In the genomic region with DNA sequence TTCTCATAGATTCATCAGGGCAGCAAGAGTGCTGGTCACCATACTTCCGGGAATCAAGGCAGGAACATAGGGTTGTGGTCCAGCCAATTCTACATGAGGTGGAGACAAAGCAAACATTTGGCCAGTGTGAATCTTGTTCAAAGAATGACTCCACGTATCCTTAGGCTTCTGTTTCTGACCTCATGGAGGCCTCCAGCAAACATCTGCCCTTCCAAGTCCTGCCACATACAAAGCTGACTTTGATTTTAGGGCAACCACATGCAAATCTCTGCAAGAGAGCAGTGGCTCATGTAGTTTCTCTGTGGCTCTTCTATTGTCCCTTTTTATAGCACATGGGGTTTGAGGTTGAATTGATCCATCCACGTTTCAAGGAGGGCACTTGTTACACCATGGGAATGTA, we compare ENCODE assay signal across 20 cellular contexts.
"Had no signal": no experiment of that assay in that cellular context is flagged by ENCODE, and none has a peak within 500 bp of the region (broad histone marks: within the 10 kb centered on the region; RNA-seq: fewer than 3 reads in every experiment).

No MANE protein-coding gene starts in this region.

- DNase-seq: colonic mucosa; effector memory CD4-positive, alpha-beta T cell; gastrocnemius medialis; head of caudate nucleus; left cardiac atrium; left lung; mesenchymal stem cell; mucosa of descending colon; naive B cell; stimulated activated CD4-positive, alpha-beta T cell treated with anti-CD3 and anti-CD28 coated beads, Interleukin-2, amount 100 ng/mL, for 24 hours; stimulated activated CD4-positive, alpha-beta T cell treated with anti-CD3 and anti-CD28 coated beads, Interleukin-4, amount 100 ng/mL, for 24 hours; stimulated activated naive CD8-positive, alpha-beta T cell treated with anti-CD3 and anti-CD28 coated beads, Interleukin-15, Interleukin-2, amounts not matched to agents 100 U/mL and 50 U/mL, for 24 hours; substantia nigra; testis; tibial artery had no signal

- H3K4me1 ChIP-seq: colonic mucosa, esophagus muscularis mucosa, gastrocnemius medialis, left lung, prostate gland, right atrium auricular region, testis had no signal

- H3K4me3 ChIP-seq: colonic mucosa, esophagus muscularis mucosa, gastrocnemius medialis, left lung, mucosa of descending colon, prostate gland, right atrium auricular region, testis, tibial artery had no signal

- H3K27ac ChIP-seq: colonic mucosa, esophagus muscularis mucosa, gastrocnemius medialis, left lung, prostate gland, right atrium auricular region, testis, tibial artery had no signal

- H3K27me3 ChIP-seq: colonic mucosa, esophagus muscularis mucosa, gastrocnemius medialis, left lung, right atrium auricular region, testis, tibial artery had no signal

- ATAC-seq: gastrocnemius medialis; left cardiac atrium; left lung; mucosa of descending colon; natural killer cell treated with Interleukin-12 subunit alpha and Interleukin-12 subunit beta and Interleukin-15 and Interleukin-18, amount 100 ng/mL, for 72 hours; stimulated activated effector memory CD8-positive, alpha-beta T cell treated with anti-CD3 and anti-CD28 coated beads, Interleukin-12 subunit alpha, Interleukin-12 subunit beta, amount 100 ng/mL, for 72 hours; stimulated activated naive CD8-positive, alpha-beta T cell treated with anti-CD3 and anti-CD28 coated beads, Interleukin-15, Interleukin-2, amounts not matched to agents 100 U/mL and 50 U/mL, for 24 hours had no signal

- H3K9me3 ChIP-seq: colonic mucosa, esophagus muscularis mucosa, gastrocnemius medialis, left lung, mucosa of descending colon, prostate gland, right atrium auricular region, testis, tibial artery had no signal

- H3K36me3 ChIP-seq: colonic mucosa, esophagus muscularis mucosa, gastrocnemius medialis, left lung, prostate gland, right atrium auricular region, tibial artery had no signal
